19 cellular contexts compared by ENCODE assay signal in the genomic region with DNA sequence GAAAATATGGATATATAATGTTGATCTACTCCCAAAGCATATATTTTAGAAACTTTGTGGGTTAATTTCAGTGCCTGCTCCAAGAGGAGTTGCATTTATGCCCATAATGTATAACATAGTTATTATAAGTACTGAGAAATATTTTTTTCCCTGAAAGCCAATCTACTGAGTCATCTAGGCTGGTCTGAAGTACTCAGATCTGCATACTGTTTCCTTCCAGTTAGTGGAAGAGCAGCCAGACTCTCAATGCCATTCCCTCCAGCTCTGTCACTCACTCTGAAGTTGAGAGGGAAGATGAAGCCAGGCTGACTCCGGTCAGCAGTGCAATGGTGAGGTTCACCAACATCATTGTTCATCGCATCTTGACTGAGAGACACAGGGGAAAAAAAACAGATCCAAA.
DNase-seq lines count a peak whose midpoint lies in the region; ATAC-seq and TF ChIP-seq lines count a peak whose summit lies in the region.
"Had no signal": no experiment of that assay in that cellular context is flagged by ENCODE, and none has a peak within 500 bp of the region (broad histone marks: within the 10 kb centered on the region; RNA-seq: fewer than 3 reads in every experiment).

No MANE protein-coding gene starts in this region.

- H3K27ac ChIP-seq in RWPE1 (no peak overlapping the region), Karpas-422 (ENCODE audit: low read length) (no peak overlapping the region)
- H3K27ac ChIP-seq: BLaER1, gastroesophageal sphincter, transverse colon had no signal

- no peak overlapping the region for H3K4me2 ChIP-seq in Karpas-422 (ENCODE audit: low read depth, low read length, poor library complexity, severe bottlenecking)
- H3K4me2 ChIP-seq: BLaER1 had no signal

- H3K9me2 ChIP-seq in Karpas-422 (replicated peaks; ENCODE audit: insufficient read depth, low read length) = 0 out of 2 replicates have a peak, but pooled peaks cover 3% of the 10 kb centered on the region

- no peaks in the 10 kb centered on the region for H3K79me2 ChIP-seq in Karpas-422 (ENCODE audit: low read length)

- DNase-seq in Daoy (ENCODE audit: low read depth) (peak; percentile 53), RWPE1 (ENCODE audit: low spot score) (peak; percentile 4), foreskin fibroblast (peak; percentile 2 to 33), retinal pigment epithelial cell (ENCODE audit: low read depth) (peak; percentile 51), GM03348 (ENCODE audit: low spot score) (no peak), Karpas-422 (no peak), NCI-H345 treated with DMSO at 0.1 percent for 48 hours (lab: John Stamatoyannopoulos, UW; ENCODE audit: unreplicated experiment) (no peak)
- DNase-seq: activated B cell treated with CpG ODN at 0.5 μM for 24 hours; activated CD8-positive, alpha-beta T cell treated with anti-CD3 and anti-CD28 coated beads, Interleukin-2, amount 10 ng/mL, durations not matched to agents 7 days and 5 days; caudate nucleus; H7; NCI-H524 treated with DMSO at 0.1 percent for 48 hours; stimulated activated CD4-positive, alpha-beta T cell treated with anti-CD3 and anti-CD28 coated beads, Interleukin-12 subunit alpha, Interleukin-12 subunit beta, amount 100 ng/mL, for 4 hours; stimulated activated naive CD8-positive, alpha-beta T cell treated with anti-CD3 and anti-CD28 coated beads, Interleukin-15, amount 100 ng/mL, for 72 hours; T1000; transverse colon had no signal

- POLR2A ChIA-PET in RWPE1 (lab: Yijun Ruan, JAX; ENCODE audit: low non-redundant PET) = no interaction called here

- no peak for ATAC-seq in GM18861 (IDR thresholded peaks at IDR 0.05; ENCODE audit: unreplicated experiment)
- ATAC-seq: activated CD8-positive, alpha-beta T cell treated with anti-CD3 and anti-CD28 coated beads, Interleukin-2, amount 10 ng/mL, durations not matched to agents 7 days and 5 days; gastroesophageal sphincter; stimulated activated naive CD8-positive, alpha-beta T cell treated with anti-CD3 and anti-CD28 coated beads, Interleukin-15, amount 100 ng/mL, for 72 hours had no signal

- CTCF ChIA-PET in RWPE1 (lab: Yijun Ruan, JAX) = no interaction called here

- TF ChIP-seq CTCF in RWPE1 (conservative IDR thresholded peaks at IDR 0.05; ENCODE audit: low read depth) (no peak), foreskin fibroblast (IDR thresholded peaks at IDR 0.05; ENCODE audit: low read depth, low read length) (no peak), retinal pigment epithelial cell (conservative IDR thresholded peaks at IDR 0.05; ENCODE audit: low read depth, low read length) (no peak)

- no peak overlapping the region for H2AFZ ChIP-seq in Karpas-422 (ENCODE audit: low read length)

- H3K4me3 ChIP-seq in foreskin fibroblast (ENCODE audit: low read depth in 1 of 2, low read length in 2 of 2) = no peak overlapping the region
- H3K4me3 ChIP-seq in retinal pigment epithelial cell (ENCODE audit: low read length) = no peak overlapping the region
- H3K4me3 ChIP-seq in Karpas-422 (ENCODE audit: low read length) = no peak overlapping the region
- H3K4me3 ChIP-seq: BLaER1, gastroesophageal sphincter, transverse colon had no signal

- no peaks in the 10 kb centered on the region for H3K36me3 ChIP-seq in Karpas-422 (ENCODE audit: insufficient read depth, low read length)
- H3K36me3 ChIP-seq: BLaER1, gastroesophageal sphincter, transverse colon had no signal

- no peaks in the 10 kb centered on the region for H3K27me3 ChIP-seq in Karpas-422 (ENCODE audit: low read length)
- H3K27me3 ChIP-seq: BLaER1, gastroesophageal sphincter, transverse colon had no signal

- H4K20me1 ChIP-seq in Karpas-422 (ENCODE audit: insufficient read depth, low read depth, low read length) = no peaks in the 10 kb centered on the region
- H4K20me1 ChIP-seq: BLaER1 had no signal

- H3K9me3 ChIP-seq in Karpas-422 (ENCODE audit: low read length) = no peaks in the 10 kb centered on the region
- H3K9me3 ChIP-seq: BLaER1, gastroesophageal sphincter, transverse colon had no signal

- no peak overlapping the region for H3K9ac ChIP-seq in Karpas-422 (ENCODE audit: low read length)
- H3K9ac ChIP-seq: BLaER1 had no signal

- H3K4me1 ChIP-seq in Karpas-422 (ENCODE audit: low read length) = no peaks in the 10 kb centered on the region
- H3K4me1 ChIP-seq: BLaER1, gastroesophageal sphincter, transverse colon had no signal

Comparison
In these comparisons a context has a peak if more than half of its experiments do, and no peak if none do; other contexts are left out.
1. DNase-seq: peak in Daoy (single experiment), RWPE1 (single experiment), foreskin fibroblast (2 of 2) and retinal pigment epithelial cell (single experiment); none in GM03348 (single experiment), Karpas-422 (single experiment) and NCI-H345 treated with DMSO at 0.1 percent for 48 hours (single experiment).